ENCODE assay signal across 8 cellular contexts in genomic region chr6:27250955-27251671, GRCh38. TPM values are rescaled to one million over a fixed set of nuclear protein-coding genes. Genes with fewer than 3 reads are reported as not detected.
DNase-seq lines count a peak whose midpoint lies in the region; ATAC-seq and TF ChIP-seq lines count a peak whose summit lies in the region.

No MANE protein-coding gene starts in this region.

- peak overlapping the region; percentile 52 for H3K14ac ChIP-seq in trophoblast cell (ENCODE audit: low read length)

- H3K27ac ChIP-seq in trophoblast cell (ENCODE audit: low read depth, low read length) = peak overlapping the region; percentile 54

- peak overlapping the region; percentile 54 for H4K91ac ChIP-seq in trophoblast cell (ENCODE audit: low read depth, low read length)

- H3K27me3 ChIP-seq in BE2C (peaks cover 71% of the 10 kb centered on the region), trophoblast cell (ENCODE audit: insufficient read depth, low read length) (no peaks in the 10 kb centered on the region)

- H3K9ac ChIP-seq in trophoblast cell (ENCODE audit: low read length) = peak overlapping the region; percentile 67

- WGBS in trophoblast cell (ENCODE audit: extremely low coverage, insufficient coverage, insufficient read length) = no CpG with 5 or more reads among the region's 48 CpGs

- H3K4me1 ChIP-seq in BE2C = no peaks in the 10 kb centered on the region
- peaks cover 2 to 3% of the 10 kb centered on the region in 2 experiments for H3K4me1 ChIP-seq in trophoblast cell (ENCODE audit: control insufficient read depth in 1 of 2, insufficient read depth in 2 of 2, low read length in 2 of 2)

- no peaks in the 10 kb centered on the region for H3K36me3 ChIP-seq in BE2C
- no peaks in the 10 kb centered on the region for H3K36me3 ChIP-seq in trophoblast cell (ENCODE audit: control insufficient read depth in 1 of 2, insufficient read depth in 2 of 2, low read length in 2 of 2)

- TF ChIP-seq CTCF in BE2C (IDR thresholded peaks at IDR 0.05; ENCODE audit: low read depth, low read length) = no peak
- no peak for TF ChIP-seq CTCF in fibroblast of the aortic adventitia (IDR thresholded peaks at IDR 0.05; ENCODE audit: insufficient read depth, low read length)

- peak; percentile 81 for ATAC-seq in HG03432 (IDR thresholded peaks at IDR 0.05; ENCODE audit: unreplicated experiment)

- peak overlapping the region; percentile 83 for H3K4me2 ChIP-seq in trophoblast cell (ENCODE audit: low read length)

- no peaks in the 10 kb centered on the region for H3K9me3 ChIP-seq in BE2C
- H3K9me3 ChIP-seq in trophoblast cell (ENCODE audit: insufficient read depth, low read depth, low read length) = no peaks in the 10 kb centered on the region

- no peak overlapping the region for H2AK5ac ChIP-seq in trophoblast cell (ENCODE audit: low read length)

- peak overlapping the region; percentile 27 for H4K12ac ChIP-seq in trophoblast cell (ENCODE audit: low read depth, low read length)

- DNase-seq in BE2C = peak; percentile 83
- peak; percentile 31 for DNase-seq in GM19240 (ENCODE audit: insufficient read length, low spot score)
- DNase-seq in NCI-H748 treated with DMSO at 0.1 percent for 48 hours (lab: John Stamatoyannopoulos, UW) = peak; percentile 96
- peak; percentile 69 for DNase-seq in activated T-cell treated with anti-CD3 and anti-CD28 coated beads, Interleukin-2, amount 50 U/mL, for 1 hour
- DNase-seq in fibroblast of the aortic adventitia (ENCODE audit: low read depth) = no peak
- peak; percentile 95 for DNase-seq in trophoblast cell
- DNase-seq in ureter (ENCODE audit: low spot score) = peak; percentile 90

- peaks cover 3% of the 10 kb centered on the region for H3K79me2 ChIP-seq in trophoblast cell (ENCODE audit: control insufficient read depth, insufficient read depth, low read length, poor library complexity)

- peaks cover 5% of the 10 kb centered on the region for H3K79me1 ChIP-seq in trophoblast cell (ENCODE audit: low read length)

- H3K23ac ChIP-seq in trophoblast cell (ENCODE audit: low read length) = no peak overlapping the region

- no peak overlapping the region for H2BK120ac ChIP-seq in trophoblast cell (ENCODE audit: insufficient read depth, low read length, poor library complexity)

- H3K4me3 ChIP-seq in BE2C (ENCODE audit: low read depth, low read length) = peak overlapping the region; percentile 62
- H3K4me3 ChIP-seq in fibroblast of the aortic adventitia (ENCODE audit: low read depth, low read length) = peak overlapping the region; percentile 53
- peak overlapping the region; percentile 91 for H3K4me3 ChIP-seq in trophoblast cell (ENCODE audit: low read depth, low read length)

- peak overlapping the region; percentile 54 for H3K18ac ChIP-seq in trophoblast cell (ENCODE audit: low read length)

- peak overlapping the region; percentile 91 for H4K8ac ChIP-seq in trophoblast cell (ENCODE audit: low read depth, low read length)

- no peak overlapping the region for H2BK12ac ChIP-seq in trophoblast cell (ENCODE audit: low read length)

- peak overlapping the region; percentile 50 for H3K4ac ChIP-seq in trophoblast cell (ENCODE audit: low read depth, low read length)

- peak overlapping the region; percentile 44 for H2BK5ac ChIP-seq in trophoblast cell (ENCODE audit: low read depth, low read length, poor library complexity)

- peak overlapping the region; percentile 89 for H2AFZ ChIP-seq in trophoblast cell (ENCODE audit: insufficient read depth, low read length, poor library complexity)

RNA-seq across cellular contexts. Expression of gene PRSS16, which starts 3.6 kb away (rescaled TPM):
- not detected for polyA plus RNA-seq in BE2C (2012; ENCODE audit: insufficient read depth, insufficient read length, low read depth)
- total RNA-seq in fibroblast of the aortic adventitia (ENCODE audit: low replicate concordance) (not detected in 2 replicates), ureter (13.0 TPM)
- polyA plus RNA-seq in trophoblast cell (2013) = 10.0 and 10.1 TPM in 2 replicates

Comparison
In these comparisons a context has a peak if more than half of its experiments do, and no peak if none do; other contexts are left out.
1. RNA of gene PRSS16, which starts 3.6 kb away (total RNA-seq): 13.0 TPM in ureter (single experiment); not detected in fibroblast of the aortic adventitia; every median in the first group is over 10 times any median in the second.
2. Peak in every context shown above with its lines, with median percentiles within 50 percentile points of each other: H3K4me3 ChIP-seq.